Comparison of ENCODE assay signal across 8 cellular contexts in genomic region chr20:36460648-36461599, GRCh38.
DNase-seq lines count a peak whose midpoint lies in the region; ATAC-seq and TF ChIP-seq lines count a peak whose summit lies in the region.

No MANE protein-coding gene starts in this region.

- H2BK20ac ChIP-seq in IMR-90 (ENCODE audit: low read depth, low read length) = peak overlapping the region; percentile 69

- peak; percentile 88 for TF ChIP-seq POLR2A in IMR-90 (IDR thresholded peaks at IDR 0.05; ENCODE audit: low read depth, low read length)

- peak overlapping the region; percentile 100 for H4K5ac ChIP-seq in IMR-90 (ENCODE audit: low read depth, low read length)

- H3K9me3 ChIP-seq in IMR-90 (ENCODE audit: control insufficient read depth, insufficient read depth, low read length) = no peaks in the 10 kb centered on the region
- no peaks in the 10 kb centered on the region for H3K9me3 ChIP-seq in esophagus (ENCODE audit: control insufficient read depth in 2 of 2, insufficient read depth in 1 of 2, low read depth in 1 of 2, low read length in 1 of 2)
- no peaks in the 10 kb centered on the region for H3K9me3 ChIP-seq in muscle layer of colon (ENCODE audit: low read length)

- H3K23ac ChIP-seq in IMR-90 (ENCODE audit: low read depth, low read length) = peak overlapping the region; percentile 97

- peak overlapping the region; percentile 51 for H3K27ac Mint-ChIP-seq in activated T-cell treated with anti-CD3 and anti-CD28 coated beads, Interleukin-2, amount 50 U/mL, for 24 hours

- peak overlapping the region; percentile 62 for H3K4me3 Mint-ChIP-seq in activated T-cell treated with anti-CD3 and anti-CD28 coated beads, Interleukin-2, amount 50 U/mL, for 24 hours

- H3K9ac ChIP-seq in IMR-90 (ENCODE audit: low read depth, low read length) (peak overlapping the region; percentile 72), muscle layer of colon (ENCODE audit: low read length) (peak overlapping the region; percentile 4)

- TF ChIP-seq RAD21 in IMR-90 (IDR thresholded peaks at IDR 0.05; ENCODE audit: low read length) = no peak

- CTCF ChIA-PET in IMR-90 (lab: Yijun Ruan, JAX) = no interaction called here

- POLR2A ChIA-PET in IMR-90 (lab: Charles Lee; ENCODE audit: unreplicated experiment) = no interaction called here

- H3K36me3 Mint-ChIP-seq in activated T-cell treated with anti-CD3 and anti-CD28 coated beads, Interleukin-2, amount 50 U/mL, for 24 hours (ENCODE audit: low read depth) = peaks cover 2% of the 10 kb centered on the region

- H3K4me1 ChIP-seq in IMR-90 (ENCODE audit: control insufficient read depth, insufficient read depth, low read length) = peaks cover 21% of the 10 kb centered on the region
- H3K4me1 ChIP-seq in esophagus (ENCODE audit: control insufficient read depth in 2 of 2, insufficient read depth in 2 of 2, low read length in 1 of 2) = peaks cover 7 to 15% of the 10 kb centered on the region in 2 donors
- H3K4me1 ChIP-seq in muscle layer of colon (ENCODE audit: insufficient read depth, low read length) = peaks cover 35% of the 10 kb centered on the region

- H3K9me3 Mint-ChIP-seq in activated T-cell treated with anti-CD3 and anti-CD28 coated beads, Interleukin-2, amount 50 U/mL, for 24 hours = no peaks in the 10 kb centered on the region

- WGBS in IMR-90 (ENCODE audit: extremely low coverage in 2 of 2, insufficient read length in 1 of 2), 2 experiments = 25% methylated on average over 34 of the region's 96 CpGs; no CpG with 5 or more reads in 1 of the 2 experiments
- WGBS in esophagus, 2 donors = 6 to 10% methylated on average over 58 to 95 of the region's 96 CpGs

- H3K4ac ChIP-seq in IMR-90 (ENCODE audit: low read depth, low read length) = peak overlapping the region; percentile 100

- H2AK9ac ChIP-seq in IMR-90 (replicated peaks; ENCODE audit: low read depth, low read length, poor library complexity) = peak overlapping the region; percentile 98

- H3K56ac ChIP-seq in IMR-90 (ENCODE audit: extremely low read depth, insufficient read depth, low read length) = peak overlapping the region; percentile 82; the same call in 1 of the 2 replicates

- peak overlapping the region; percentile 95 for H2BK120ac ChIP-seq in IMR-90 (ENCODE audit: low read depth, low read length)

- peak overlapping the region; percentile 100 for H2AFZ ChIP-seq in IMR-90 (replicated peaks; ENCODE audit: low read length, poor library complexity)

- intact Hi-C loops in IMR-90 (cut with micrococcal nuclease) = no loop called here

- peak overlapping the region; percentile 95; the same call in 2 of the 3 replicates for H2BK15ac ChIP-seq in IMR-90 (ENCODE audit: low read depth, low read length)

- dilution Hi-C loops in IMR-90 (cut with HindIII; ENCODE audit: low sequenced_read_pairs, unreplicated experiment) = no loop called here

- H2BK5ac ChIP-seq in IMR-90 (ENCODE audit: low read depth, low read length, poor library complexity, severe bottlenecking) = peak overlapping the region; percentile 93

- H3K27me3 Mint-ChIP-seq in activated T-cell treated with anti-CD3 and anti-CD28 coated beads, Interleukin-2, amount 50 U/mL, for 24 hours = no peaks in the 10 kb centered on the region

- peak overlapping the region; percentile 90 for H3K27ac ChIP-seq in IMR-90 (ENCODE audit: insufficient read depth, low read length)
- peak overlapping the region; percentile 98 for H3K27ac ChIP-seq in esophagus (ENCODE audit: low read depth in 2 of 2, low read length in 1 of 2)
- peak overlapping the region; percentile 87 for H3K27ac ChIP-seq in muscle layer of colon (ENCODE audit: low read depth, low read length)

- peaks cover 0 to 38% of the 10 kb centered on the region in 2 experiments; a peak in 2 of 4 replicates for H3K79me1 ChIP-seq in IMR-90 (ENCODE audit: low read depth in 1 of 2, low read length in 2 of 2)

- ATAC-seq in GM21529 (IDR thresholded peaks at IDR 0.05; ENCODE audit: unreplicated experiment) (peak; percentile 47), IMR-90 (ENCODE audit: low read depth) (peak; percentile 88)

- peak overlapping the region; percentile 91 for H3K4me2 ChIP-seq in IMR-90 (ENCODE audit: low read depth, low read length)

- H3K4me1 Mint-ChIP-seq in activated T-cell treated with anti-CD3 and anti-CD28 coated beads, Interleukin-2, amount 50 U/mL, for 24 hours (ENCODE audit: low read depth) = peaks cover 48% of the 10 kb centered on the region

- H3K36me3 ChIP-seq in IMR-90 (ENCODE audit: control insufficient read depth, insufficient read depth, low read length) = no peaks in the 10 kb centered on the region
- no peaks in the 10 kb centered on the region for H3K36me3 ChIP-seq in esophagus (ENCODE audit: control insufficient read depth in 2 of 2, insufficient read depth in 2 of 2, low read length in 1 of 2)
- no peaks in the 10 kb centered on the region for H3K36me3 ChIP-seq in muscle layer of colon (ENCODE audit: insufficient read depth, low read length)

- peak overlapping the region; percentile 98 to 100 for H4K8ac ChIP-seq in IMR-90 (ENCODE audit: low read depth in 2 of 2, low read length in 2 of 2)

- BruUV-seq in IMR-90 (replicated peaks; lab: Mats Ljungman, UMichigan) = no TSS peak

- peak; percentile 89 for DNase-seq in DMS153 (lab: John Stamatoyannopoulos, UW)
- peak; percentile 84 for DNase-seq in IMR-90
- DNase-seq in OCI-M2 (lab: John Stamatoyannopoulos, UW; ENCODE audit: unreplicated experiment) = peak; percentile 60
- peak; percentile 90 for DNase-seq in activated T-cell treated with anti-CD3 and anti-CD28 coated beads, Interleukin-2, amount 50 U/mL, for 24 hours
- DNase-seq in stimulated activated CD8-positive, alpha-beta memory T cell treated with anti-CD3 and anti-CD28 coated beads, Interleukin-4, amount 100 ng/mL, for 48 hours = peak; percentile 89

- peaks cover 18% of the 10 kb centered on the region for H3K9me1 ChIP-seq in IMR-90 (ENCODE audit: insufficient read depth, low read length)

- H3K14ac ChIP-seq in IMR-90 (replicated peaks; ENCODE audit: low read depth, low read length) = peak overlapping the region; percentile 99

- peak overlapping the region; percentile 96 for H2AK5ac ChIP-seq in IMR-90 (ENCODE audit: low read depth, low read length)

- H4K91ac ChIP-seq in IMR-90 (ENCODE audit: insufficient read depth, low read depth, low read length) = peak overlapping the region; percentile 99

- peak overlapping the region; percentile 82 for H3K4me3 ChIP-seq in IMR-90 (ENCODE audit: insufficient read depth, low read depth, low read length)
- peak overlapping the region; percentile 59 to 60 for H3K4me3 ChIP-seq in esophagus (ENCODE audit: low read depth in 1 of 2, low read length in 2 of 2)
- H3K4me3 ChIP-seq in muscle layer of colon (ENCODE audit: low read depth in 1 of 2, low read length in 2 of 2) = peak overlapping the region in 1 of 2 donors; percentile 42

- peak overlapping the region; percentile 92 for H3K18ac ChIP-seq in IMR-90 (ENCODE audit: low read depth, low read length)

- no peak for TF ChIP-seq CTCF in IMR-90 (conservative IDR thresholded peaks at IDR 0.05; ENCODE audit: low read depth, low read length)

- H3K27me3 ChIP-seq in IMR-90 (ENCODE audit: control insufficient read depth, insufficient read depth, low read length) = no peaks in the 10 kb centered on the region
- no peaks in the 10 kb centered on the region for H3K27me3 ChIP-seq in esophagus (ENCODE audit: control insufficient read depth in 1 of 2, insufficient read depth in 2 of 2, low read length in 2 of 2)
- no peaks in the 10 kb centered on the region for H3K27me3 ChIP-seq in muscle layer of colon (ENCODE audit: control insufficient read depth in 1 of 2, insufficient read depth in 2 of 2, low read length in 2 of 2)

- peaks cover 35% of the 10 kb centered on the region for H4K20me1 ChIP-seq in IMR-90 (ENCODE audit: insufficient read depth, low read length)

- in situ Hi-C loops in IMR-90 (cut with MboI; ENCODE audit: low sequenced_read_pairs) = no loop called here

TF ChIP-seq in IMR-90, 13 proteins besides CTCF, POLR2A, EP300 and RAD21:
- TF ChIP-seq NFE2L2 (IDR thresholded peaks at IDR 0.05; ENCODE audit: low read depth, low read length) = no peak
- peak; percentile 76 for TF ChIP-seq MAZ (IDR thresholded peaks at IDR 0.05; ENCODE audit: borderline replicate concordance, low read depth, low read length)
- TF ChIP-seq FOS (IDR thresholded peaks at IDR 0.05; ENCODE audit: low read depth, low read length) = no peak
- no peak for TF ChIP-seq RCOR1 (IDR thresholded peaks at IDR 0.05; ENCODE audit: insufficient replicate concordance, low read length)
- TF ChIP-seq MXI1 (IDR thresholded peaks at IDR 0.05; ENCODE audit: borderline replicate concordance, low read depth, low read length) = no peak; the same call in 1 of the 2 replicates
- TF ChIP-seq BHLHE40 (IDR thresholded peaks at IDR 0.05; ENCODE audit: low read depth, low read length) = no peak
- TF ChIP-seq RFX5 (IDR thresholded peaks at IDR 0.05; ENCODE audit: low read depth, low read length) = no peak
- no peak for TF ChIP-seq CEBPB (IDR thresholded peaks at IDR 0.05; ENCODE audit: low read depth, low read length)
- TF ChIP-seq, protein P1, sequence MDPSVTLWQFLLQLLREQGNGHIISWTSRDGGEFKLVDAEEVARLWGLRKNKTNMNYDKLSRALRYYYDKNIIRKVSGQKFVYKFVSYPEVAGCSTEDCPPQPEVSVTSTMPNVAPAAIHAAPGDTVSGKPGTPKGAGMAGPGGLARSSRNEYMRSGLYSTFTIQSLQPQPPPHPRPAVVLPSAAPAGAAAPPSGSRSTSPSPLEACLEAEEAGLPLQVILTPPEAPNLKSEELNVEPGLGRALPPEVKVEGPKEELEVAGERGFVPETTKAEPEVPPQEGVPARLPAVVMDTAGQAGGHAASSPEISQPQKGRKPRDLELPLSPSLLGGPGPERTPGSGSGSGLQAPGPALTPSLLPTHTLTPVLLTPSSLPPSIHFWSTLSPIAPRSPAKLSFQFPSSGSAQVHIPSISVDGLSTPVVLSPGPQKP (IDR thresholded peaks at IDR 0.05; ENCODE audit: borderline replicate concordance, low read depth, low read length) = no peak
